8 cellular contexts compared by ENCODE assay signal in the genomic region with DNA sequence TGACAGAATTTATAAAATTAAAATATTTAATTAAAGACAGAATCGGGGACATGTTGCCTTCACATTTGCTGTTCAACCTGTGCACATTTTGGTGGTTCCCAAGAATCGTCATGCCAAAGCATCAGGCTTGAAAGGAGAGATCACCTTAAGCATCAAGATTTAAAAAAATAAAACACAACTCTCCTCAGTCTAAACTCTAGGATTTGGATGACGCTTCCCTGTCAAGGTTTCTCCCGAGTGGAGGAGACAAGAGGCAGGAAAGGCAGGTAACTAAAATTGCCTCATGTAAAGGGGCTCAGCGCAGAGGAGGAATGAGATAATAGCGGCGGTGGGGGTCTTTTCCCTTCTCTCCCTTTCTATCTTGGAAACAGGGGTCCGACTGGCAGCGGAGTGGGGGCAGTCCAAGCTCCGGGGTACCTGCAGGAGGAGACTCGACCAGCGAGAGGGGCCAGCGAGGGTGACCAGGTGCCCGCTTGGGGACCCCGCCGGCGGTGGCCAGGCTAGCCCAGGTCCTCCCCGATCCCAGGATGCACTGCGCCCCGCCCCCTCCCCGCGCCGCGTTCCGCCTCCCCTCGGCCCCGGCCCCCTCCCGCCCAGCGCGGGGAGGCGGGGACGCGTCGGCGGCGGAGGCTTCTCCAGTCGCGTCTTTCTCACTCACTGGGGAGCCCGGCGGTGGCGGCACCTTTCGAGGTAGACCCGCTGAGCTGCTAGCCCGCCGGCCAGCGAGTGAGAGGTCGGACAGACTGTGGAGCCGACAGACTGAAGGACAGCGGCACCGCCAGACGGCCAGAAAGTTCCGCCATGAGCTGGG. TPM values are rescaled to one million over a fixed set of nuclear protein-coding genes. Genes with fewer than 3 reads are reported as not detected.
DNase-seq lines count a peak whose midpoint lies in the region; ATAC-seq and TF ChIP-seq lines count a peak whose summit lies in the region.

Gene FNBP1L (plus strand): TSS at position 638 of the 811 bp plus-strand sequence. CDS start 164 bp downstream, at position 802.

- peaks cover 38% of the 10 kb centered on the region for H3K79me2 ChIP-seq in mesendoderm (ENCODE audit: control insufficient read depth, insufficient read depth, low read length)

- H3K23ac ChIP-seq in mesendoderm (ENCODE audit: low read length): no peak within 1 kb of the TSS

- H3K4me3 ChIP-seq in H7 (ENCODE audit: insufficient read depth, low read depth, low read length) (peak within 1 kb of the TSS; percentile 100), endodermal cell (ENCODE audit: low read length) (peak within 1 kb of the TSS; percentile 99), mesendoderm (ENCODE audit: low read length) (peak within 1 kb of the TSS; percentile 90)

- no peaks in the 10 kb centered on the region for H3K27me3 Mint-ChIP-seq in endodermal cell (ENCODE audit: insufficient read depth)

- H3K4me2 ChIP-seq in mesendoderm (ENCODE audit: low read length): peak within 1 kb of the TSS; percentile 51

- no peaks in the 10 kb centered on the region for H3K9me3 Mint-ChIP-seq in endodermal cell

- no peaks in the 10 kb centered on the region for H3K79me1 ChIP-seq in mesendoderm (ENCODE audit: low read length)

- H3K36me3 ChIP-seq in H7 (replicated peaks; ENCODE audit: control insufficient read depth, insufficient read depth, low read length) (no peaks in the 10 kb centered on the region), endodermal cell (ENCODE audit: control insufficient read depth, insufficient read depth, low read length) (no peaks in the 10 kb centered on the region), mesendoderm (ENCODE audit: control insufficient read depth, insufficient read depth, low read length) (no peaks in the 10 kb centered on the region)

- WGBS in endodermal cell (ENCODE audit: insufficient coverage in 1 of 2, insufficient read length in 1 of 2), 2 experiments: 0 to 3% methylated on average over 5 to 52 of the region's 52 CpGs
- no CpG with 5 or more reads among the region's 52 CpGs for WGBS in mesendoderm (ENCODE audit: extremely low coverage, insufficient coverage, low lambda C conversion rate)

- H3K27ac Mint-ChIP-seq in endodermal cell: peak within 1 kb of the TSS; percentile 99

- H3K27me3 ChIP-seq in H7 (ENCODE audit: control insufficient read depth, insufficient read depth, low read length): no peaks in the 10 kb centered on the region
- no peaks in the 10 kb centered on the region for H3K27me3 ChIP-seq in endodermal cell (ENCODE audit: control insufficient read depth, insufficient read depth, low read length, poor library complexity, severe bottlenecking)
- no peaks in the 10 kb centered on the region for H3K27me3 ChIP-seq in mesendoderm (ENCODE audit: insufficient read depth, low read length, poor library complexity)

- DNase-seq in 8988T (peak; percentile 64), H7 (peak; percentile 95), NCI-H69 (lab: John Stamatoyannopoulos, UW) (peak; percentile 93), endodermal cell (peak; percentile 97), mesendoderm (peak; percentile 94)
- DNase-seq in activated CD8-positive, alpha-beta memory T cell treated with anti-CD3 and anti-CD28 coated beads for 24 hours: peak; percentile 81
- DNase-seq in stimulated activated CD8-positive, alpha-beta memory T cell treated with anti-CD3 and anti-CD28 coated beads, Interleukin-12 subunit alpha, Interleukin-12 subunit beta, amount 100 ng/mL, for 4 hours (ENCODE audit: low read depth): peak; percentile 37

- H2BK5ac ChIP-seq in mesendoderm (ENCODE audit: low read length): peak within 1 kb of the TSS; percentile 91

- H4K5ac ChIP-seq in mesendoderm (ENCODE audit: low read length): no peak within 1 kb of the TSS

- H3K4me1 ChIP-seq in endodermal cell (ENCODE audit: control insufficient read depth, insufficient read depth, low read length) (peaks cover 3% of the 10 kb centered on the region), mesendoderm (ENCODE audit: control insufficient read depth, low read depth, low read length) (peaks cover under 1% of the 10 kb centered on the region)

- H2BK15ac ChIP-seq in mesendoderm (replicated peaks; ENCODE audit: low read depth): no peak within 1 kb of the TSS

- no peaks in the 10 kb centered on the region for H3K36me3 Mint-ChIP-seq in endodermal cell (ENCODE audit: low read depth)

- peak within 1 kb of the TSS; percentile 12 for H2AK5ac ChIP-seq in mesendoderm (ENCODE audit: low read length)

- peak within 1 kb of the TSS; percentile 96 for H3K9ac ChIP-seq in endodermal cell (ENCODE audit: extremely low read depth, low read length, poor library complexity, severe bottlenecking)
- peak within 1 kb of the TSS; percentile 92 for H3K9ac ChIP-seq in mesendoderm (ENCODE audit: low read length)

- H3K9me3 ChIP-seq in endodermal cell (ENCODE audit: control insufficient read depth, low read length): no peaks in the 10 kb centered on the region

- H4K8ac ChIP-seq in mesendoderm (ENCODE audit: low read depth, low read length): peak within 1 kb of the TSS; percentile 67

- H3K56ac ChIP-seq in mesendoderm (ENCODE audit: low read length): peak within 1 kb of the TSS; percentile 94

- H3K18ac ChIP-seq in mesendoderm (ENCODE audit: low read length): peak within 1 kb of the TSS; percentile 85

- H3K27ac ChIP-seq in endodermal cell (ENCODE audit: low read depth, low read length) (peak within 1 kb of the TSS; percentile 97), mesendoderm (ENCODE audit: low read depth, low read length) (peak within 1 kb of the TSS; percentile 93)

- peak within 1 kb of the TSS; percentile 24 for H2BK120ac ChIP-seq in mesendoderm (ENCODE audit: low read depth, low read length)

- H3K4me3 Mint-ChIP-seq in endodermal cell: peak within 1 kb of the TSS; percentile 95

- no peak for TF ChIP-seq CTCF in endodermal cell (conservative IDR thresholded peaks at IDR 0.05)

- peaks cover 23% of the 10 kb centered on the region for H3K4me1 Mint-ChIP-seq in endodermal cell

- peak within 1 kb of the TSS; percentile 99 for H3K4ac ChIP-seq in mesendoderm (ENCODE audit: low read depth, low read length)

- ATAC-seq in GM19397 (IDR thresholded peaks at IDR 0.05; ENCODE audit: unreplicated experiment): no peak

RNA-seq across cellular contexts. Expression of gene FNBP1L, which starts in this region (rescaled TPM):
- total RNA-seq in H7 (2014; rRNA removed; shearing (Covaris generic)): 92.2 and 129 TPM in 2 replicates
- total RNA-seq in endodermal cell: 100 to 1,000 TPM in 1 of 2 donors, 10 to 100 TPM in 1; 96.8 to 107 TPM
- 106 TPM for polyA plus RNA-seq in endodermal cell (2013, experiment 1 of 2)
- 106 TPM for polyA plus RNA-seq in endodermal cell (2013, experiment 2 of 2)
- polyA plus RNA-seq in mesendoderm (2013, experiment 1 of 2): 88.1 TPM
- 89.2 TPM for polyA plus RNA-seq in mesendoderm (2013, experiment 2 of 2)

Comparison
In these comparisons a context has a peak if more than half of its experiments do, and no peak if none do; other contexts are left out.
1. DNase-seq: peak in every context shown above with its lines; median percentile 97 in endodermal cell; 95 in H7; 94 in mesendoderm; 93 in NCI-H69; 81 in activated CD8-positive, alpha-beta memory T cell treated with anti-CD3 and anti-CD28 coated beads for 24 hours; 64 in 8988T; 37 in stimulated activated CD8-positive, alpha-beta memory T cell treated with anti-CD3 and anti-CD28 coated beads, Interleukin-12 subunit alpha, Interleukin-12 subunit beta, amount 100 ng/mL, for 4 hours.